In the genomic region with DNA sequence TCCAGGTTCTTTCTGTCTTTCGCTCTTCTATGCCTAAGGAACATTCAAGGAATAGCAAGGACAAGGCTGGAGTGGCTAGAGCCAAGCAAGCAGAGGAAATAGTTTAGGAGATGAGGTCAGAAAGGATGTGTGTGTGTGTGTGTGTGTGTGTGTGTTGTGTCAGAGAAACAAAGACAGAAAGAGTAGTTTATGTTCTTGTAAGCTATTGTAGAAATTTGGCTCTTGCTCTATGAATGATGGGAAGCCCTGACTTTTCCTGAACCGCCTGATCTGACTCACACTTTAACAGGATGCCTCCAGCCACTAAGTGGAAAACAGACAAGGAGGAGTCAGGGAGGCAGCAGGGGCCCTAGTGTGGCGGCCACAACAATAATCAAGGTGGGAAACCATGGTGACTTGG, we compare ENCODE assay signal across 19 cellular contexts. TPM values are rescaled to one million over a fixed set of nuclear protein-coding genes. Genes with fewer than 3 reads are reported as not detected.
A peak's percentile ranks its signal among the peaks of the same experiment; 100 is the strongest.
DNase-seq lines count a peak whose midpoint lies in the region; ATAC-seq, FAIRE-seq and TF ChIP-seq lines count a peak whose summit lies in the region.
"Had no signal": no experiment of that assay in that cellular context is flagged by ENCODE, and none has a peak within 500 bp of the region (broad histone marks: within the 10 kb centered on the region; RNA-seq: fewer than 3 reads in every experiment).

No MANE protein-coding gene starts in this region.

- no peak overlapping the region for H3K27ac Mint-ChIP-seq in activated T-helper 2 cell treated with anti-CD3 and anti-CD28 coated beads, Interferon-gamma antibody, Interleukin-2, Interleukin-4, amounts not matched to agents 10 μg/mL and 5 μg/mL and 100 μg/mL, durations not matched to agents 14 hours and 24 hours and 36 hours
- H3K27ac Mint-ChIP-seq: T-helper 1 cell treated with Interleukin-12 subunit alpha and Interleukin-12 subunit beta and Interleukin-4 antibody, amounts not matched to agents 30 μg/mL and 1 μg/mL, for 36 hours had no signal

- H3K27me3 ChIP-seq in right lobe of liver (no peaks in the 10 kb centered on the region), HepG2 (ENCODE audit: control insufficient read depth in 1 of 2, insufficient read depth in 2 of 2, low read length in 2 of 2) (peaks cover 0 to 6% of the 10 kb centered on the region in 2 experiments; a peak in 2 of 5 replicates), endothelial cell of umbilical vein (ENCODE audit: control insufficient read depth in 2 of 2, insufficient read depth in 2 of 2, low read length in 2 of 2) (no peaks in the 10 kb centered on the region)
- H3K27me3 ChIP-seq: adrenal gland, neutrophil had no signal

- H3K9me3 ChIP-seq in right lobe of liver (no peaks in the 10 kb centered on the region), HepG2 (ENCODE audit: low read length) (no peaks in the 10 kb centered on the region), endothelial cell of umbilical vein (replicated peaks; ENCODE audit: control insufficient read depth, insufficient read depth, low read length) (no peaks in the 10 kb centered on the region)
- H3K9me3 ChIP-seq: adrenal gland, neutrophil, thoracic aorta had no signal

- H3K79me2 ChIP-seq in HepG2 (ENCODE audit: insufficient read depth, low read length) (no peaks in the 10 kb centered on the region), endothelial cell of umbilical vein (ENCODE audit: control insufficient read depth, insufficient read depth, low read length) (no peaks in the 10 kb centered on the region)

- H3K27ac ChIP-seq in right lobe of liver (no peak overlapping the region), HepG2 (ENCODE audit: extremely low read length, insufficient read depth, low read length) (no peak overlapping the region), endothelial cell of umbilical vein (ENCODE audit: insufficient read depth, low read depth, low read length) (peak overlapping the region; percentile 72)
- H3K27ac ChIP-seq: neutrophil, thoracic aorta had no signal

- POLR2A ChIA-PET in HepG2 (lab: Yijun Ruan, JAX) = no interaction called here
- POLR2A ChIA-PET in endothelial cell of umbilical vein (lab: Charles Lee) = interaction anchor here (0.7 kb wide), 1 partner anchor 437 kb away, joined by 3 read pairs; no protein-coding TSS in a partner anchor

- dilution Hi-C loops in endothelial cell of umbilical vein (cut with MboI; ENCODE audit: extremely low pct_ligation_motif_present, low sequenced_read_pairs) = no loop called here

- H2AFZ ChIP-seq in HepG2 (ENCODE audit: low read length) (no peak overlapping the region), endothelial cell of umbilical vein (ENCODE audit: low read depth, low read length) (no peak overlapping the region)

- 68% methylated on average over 2 of the region's 3 CpGs for WGBS in right lobe of liver (ENCODE audit: insufficient coverage, low coverage, low lambda C conversion rate, missing lambda C conversion rate)
- WGBS in HepG2 (ENCODE audit: low lambda C conversion rate) = 10% methylated on average over 3 of the region's 3 CpGs

- no peaks in the 10 kb centered on the region for H3K4me1 Mint-ChIP-seq in activated T-helper 2 cell treated with anti-CD3 and anti-CD28 coated beads, Interferon-gamma antibody, Interleukin-2, Interleukin-4, amounts not matched to agents 10 μg/mL and 5 μg/mL and 100 μg/mL, durations not matched to agents 14 hours and 24 hours and 36 hours (ENCODE audit: low read depth)

- BruUV-seq in HepG2 (replicated peaks; lab: Mats Ljungman, UMichigan) = no TSS peak
- BruUV-seq in endothelial cell of umbilical vein (replicated peaks; lab: Mats Ljungman, UMichigan) = no TSS peak

- H3K4me2 ChIP-seq in HepG2 (ENCODE audit: low read depth, low read length) = no peak overlapping the region
- no peak overlapping the region for H3K4me2 ChIP-seq in endothelial cell of umbilical vein (ENCODE audit: insufficient read depth, low read length)

- no peaks in the 10 kb centered on the region for H3K9me3 Mint-ChIP-seq in activated T-helper 2 cell treated with anti-CD3 and anti-CD28 coated beads, Interferon-gamma antibody, Interleukin-2, Interleukin-4, amounts not matched to agents 10 μg/mL and 5 μg/mL and 100 μg/mL, durations not matched to agents 14 hours and 24 hours and 36 hours
- H3K9me3 Mint-ChIP-seq: T-helper 1 cell treated with Interleukin-12 subunit alpha and Interleukin-12 subunit beta and Interleukin-4 antibody, amounts not matched to agents 30 μg/mL and 1 μg/mL, for 36 hours had no signal

- H3K4me1 ChIP-seq in right lobe of liver (no peaks in the 10 kb centered on the region), HepG2 (ENCODE audit: insufficient read depth, low read length) (no peaks in the 10 kb centered on the region), endothelial cell of umbilical vein (ENCODE audit: control insufficient read depth, extremely low read depth, insufficient read depth, low read length) (peaks cover 19% of the 10 kb centered on the region)
- H3K4me1 ChIP-seq: adrenal gland had no signal

- no peak for TF ChIP-seq RAD21 in HepG2 (CRISPR knock-in tag; IDR thresholded peaks at IDR 0.05)

- CTCF ChIA-PET in HepG2 (lab: Yijun Ruan, JAX; ENCODE audit: low intra/inter-chr PET ratio, low total read pairs) (no interaction called here), endothelial cell of umbilical vein (lab: Charles Lee) (interaction anchor here (0.8 to 7.4 kb wide), 7 partner anchors 10 to 518 kb away, joined by 3 to 114 read pairs (median 5); partner anchors contain the start of gene ZCCHC4)

- in situ Hi-C loops in HepG2 (cut with HindIII; ENCODE audit: extremely low pct_ligation_motif_present, low pct_unique_long_range_greater_than_20kb) = loop anchor here (25.0 kb wide), 2 partner anchors 371 to 504 kb away; no protein-coding TSS in a partner anchor

- no peak overlapping the region for H3K4me3 ChIP-seq in right lobe of liver
- no peak overlapping the region for H3K4me3 ChIP-seq in HepG2 (replicated peaks in 1 of 3; ENCODE audit: insufficient read depth in 1 of 3, low read depth in 2 of 3, low read length in 3 of 3)
- H3K4me3 ChIP-seq in endothelial cell of umbilical vein (replicated peaks in 1 of 3; ENCODE audit: insufficient read depth in 1 of 3, low read depth in 1 of 3, low read length in 3 of 3) = no peak overlapping the region
- H3K4me3 ChIP-seq: adrenal gland, thoracic aorta had no signal

- peaks cover 1% of the 10 kb centered on the region for H3K27me3 Mint-ChIP-seq in activated T-helper 2 cell treated with anti-CD3 and anti-CD28 coated beads, Interferon-gamma antibody, Interleukin-2, Interleukin-4, amounts not matched to agents 10 μg/mL and 5 μg/mL and 100 μg/mL, durations not matched to agents 14 hours and 24 hours and 36 hours (ENCODE audit: low read depth)

- no peak for TF ChIP-seq CTCF in right lobe of liver (IDR thresholded peaks at IDR 0.05)
- TF ChIP-seq CTCF in HepG2 (CRISPR knock-in tag; IDR thresholded peaks at IDR 0.05) = no peak
- TF ChIP-seq CTCF in endothelial cell of umbilical vein (IDR thresholded peaks at IDR 0.05; ENCODE audit: extremely low read depth in 1 of 2, insufficient read depth in 1 of 2, low read depth in 1 of 2, low read length in 2 of 2) = no peak

- no peak for TF ChIP-seq EP300 in HepG2 (IDR thresholded peaks at IDR 0.05; ENCODE audit: low read depth in 2 of 2, low read length in 2 of 2)
- no peak for TF ChIP-seq EP300 in HepG2 (CRISPR knock-in tag; IDR thresholded peaks at IDR 0.05; ENCODE audit: borderline replicate concordance)

- no peaks in the 10 kb centered on the region for H4K20me1 ChIP-seq in HepG2 (ENCODE audit: insufficient read depth, low read length)
- H4K20me1 ChIP-seq in endothelial cell of umbilical vein (replicated peaks; ENCODE audit: control insufficient read depth, extremely low read depth, insufficient read depth, low read length) = no peaks in the 10 kb centered on the region

- peak; percentile 48 to 81 (median 61) for ATAC-seq in right lobe of liver
- ATAC-seq in HepG2 = no peak
- ATAC-seq in GM19467 (IDR thresholded peaks at IDR 0.05; ENCODE audit: unreplicated experiment) = no peak
- no peak for ATAC-seq in GM21381 (IDR thresholded peaks at IDR 0.05; ENCODE audit: unreplicated experiment)
- ATAC-seq: activated T-cell treated with anti-CD3 and anti-CD28 coated beads, Interleukin-2, amount 50 U/mL, for 4 hours; Panc1 had no signal

- no peak for DNase-seq in right lobe of liver
- DNase-seq in HepG2 (ENCODE audit: low spot score) = no peak
- DNase-seq in endothelial cell of umbilical vein (ENCODE audit: low read depth, low spot score) = peak; percentile 97
- peak; percentile 66 for DNase-seq in islet precursor cell
- no peak for DNase-seq in 8988T
- DNase-seq in activated T-helper 2 cell treated with anti-CD3 and anti-CD28 coated beads, Interferon-gamma antibody, Interleukin-2, Interleukin-4, amounts not matched to agents 10 μg/mL and 5 μg/mL and 100 μg/mL, durations not matched to agents 14 hours and 24 hours and 36 hours (ENCODE audit: low spot score) = no peak
- DNase-seq: activated CD4-positive, alpha-beta T cell treated with anti-CD3 and anti-CD28 coated beads for 48 hours; activated T-cell treated with anti-CD3 and anti-CD28 coated beads, Interleukin-2, amount 50 U/mL, for 4 hours; effector CD8-positive, alpha-beta T cell; NCI-H1105 treated with DMSO at 0.1 percent for 48 hours; NCI-H524 treated with DMSO at 0.1 percent for 48 hours had no signal

- intact Hi-C loops in right lobe of liver (cut with DNase I) = no loop called here
- intact Hi-C loops in HepG2 (cut with micrococcal nuclease; ENCODE audit: unreplicated experiment) = loop anchor here (2.0 kb wide), 1 partner anchor 28 kb away; no protein-coding TSS in a partner anchor
- intact Hi-C loops in endothelial cell of umbilical vein (cut with micrococcal nuclease) = loop anchor here (1.0 to 5.0 kb wide), 6 partner anchors 11 to 519 kb away; partner anchors contain the start of genes DHX15, PI4K2B and SEPSECS
- intact Hi-C loops in activated T-helper 2 cell treated with anti-CD3 and anti-CD28 coated beads, Interferon-gamma antibody, Interleukin-2, Interleukin-4, amounts not matched to agents 10 μg/mL and 5 μg/mL and 100 μg/mL, durations not matched to agents 14 hours and 24 hours and 36 hours (cut with micrococcal nuclease) = no loop called here

- no peaks in the 10 kb centered on the region for H3K9me1 ChIP-seq in endothelial cell of umbilical vein (replicated peaks; ENCODE audit: control insufficient read depth, extremely low read depth, insufficient read depth, low read length)

- H3K9ac ChIP-seq in HepG2 (ENCODE audit: insufficient read depth, low read depth, low read length) (no peak overlapping the region), endothelial cell of umbilical vein (replicated peaks; ENCODE audit: extremely low read depth, insufficient read depth, low read length) (peak overlapping the region; percentile 43)

- no peak overlapping the region for H3K4me3 Mint-ChIP-seq in activated T-helper 2 cell treated with anti-CD3 and anti-CD28 coated beads, Interferon-gamma antibody, Interleukin-2, Interleukin-4, amounts not matched to agents 10 μg/mL and 5 μg/mL and 100 μg/mL, durations not matched to agents 14 hours and 24 hours and 36 hours (ENCODE audit: low read depth)
- H3K4me3 Mint-ChIP-seq: activated T-cell treated with anti-CD3 and anti-CD28 coated beads, Interleukin-2, amount 50 U/mL, for 4 hours; T-helper 1 cell treated with Interleukin-12 subunit alpha and Interleukin-12 subunit beta and Interleukin-4 antibody, amounts not matched to agents 30 μg/mL and 1 μg/mL, for 36 hours had no signal

- no peak for TF ChIP-seq POLR2A in right lobe of liver (IDR thresholded peaks at IDR 0.05)
- no peak for TF ChIP-seq POLR2A in HepG2 (IDR thresholded peaks at IDR 0.05; ENCODE audit: insufficient read depth in 1 of 2, low read depth in 2 of 2, low read length in 2 of 2)
- TF ChIP-seq POLR2A in endothelial cell of umbilical vein (IDR thresholded peaks at IDR 0.05; ENCODE audit: low read depth, low read length) = no peak

- FAIRE-seq in HepG2 (lab: Jason Lieb, UNC) = no peak
- peak; percentile 99 for FAIRE-seq in endothelial cell of umbilical vein (lab: Jason Lieb, UNC)
- FAIRE-seq: D721Med had no signal

- H3K36me3 Mint-ChIP-seq in activated T-helper 2 cell treated with anti-CD3 and anti-CD28 coated beads, Interferon-gamma antibody, Interleukin-2, Interleukin-4, amounts not matched to agents 10 μg/mL and 5 μg/mL and 100 μg/mL, durations not matched to agents 14 hours and 24 hours and 36 hours (ENCODE audit: low read depth) = no peaks in the 10 kb centered on the region

- H3K36me3 ChIP-seq in right lobe of liver = no peaks in the 10 kb centered on the region
- no peaks in the 10 kb centered on the region for H3K36me3 ChIP-seq in HepG2 (replicated peaks in 1 of 2; ENCODE audit: control insufficient read depth in 1 of 2, insufficient read depth in 2 of 2, low read length in 2 of 2)
- H3K36me3 ChIP-seq in endothelial cell of umbilical vein (ENCODE audit: control insufficient read depth in 2 of 2, extremely low read depth in 1 of 2, insufficient read depth in 2 of 2, low read length in 2 of 2) = no peaks in the 10 kb centered on the region
- H3K36me3 ChIP-seq: adrenal gland, neutrophil, thoracic aorta had no signal

RNA-seq across cellular contexts. Expression of gene LGI2, which starts 39.7 kb away (rescaled TPM):
- total RNA-seq in right lobe of liver = under 1 TPM in 4 of 6 experiments, not detected in 2; 0.05 to 0.38 (median 0.22) TPM
- total RNA-seq in HepG2 (2016; rRNA removed; fragmentation: Illumina TruSeq; extraction: Trizol) = not detected in 2 replicates
- not detected in 2 replicates for total RNA-seq in HepG2 (2016; cell fraction: cytosol; rRNA removed; fragmentation: Illumina TruSeq; extraction: Trizol; ENCODE audit: low read depth)
- total RNA-seq in HepG2 (2016; cell fraction: insoluble cytoplasmic fraction; rRNA removed; fragmentation: Illumina TruSeq; extraction: Trizol) = not detected in 2 replicates
- not detected in 2 replicates for total RNA-seq in HepG2 (2016; cell fraction: membrane; rRNA removed; fragmentation: Illumina TruSeq; extraction: Trizol)
- not detected in 2 replicates for total RNA-seq in HepG2 (2016; cell fraction: nucleus; rRNA removed; fragmentation: Illumina TruSeq; extraction: Trizol)
- polyA plus RNA-seq in HepG2 (2011; rRNA removed) = not detected in 2 replicates
- polyA plus RNA-seq in HepG2 (2011; cell fraction: cytosol; rRNA removed) = not detected in 2 replicates
- not detected in 2 replicates for polyA plus RNA-seq in HepG2 (2011; cell fraction: nucleus; rRNA removed)
- polyA plus RNA-seq in HepG2 (2012) = not detected in 2 replicates
- polyA plus RNA-seq in HepG2 (2016; cell fraction: cytosol; fragmentation: Illumina TruSeq; extraction: Trizol; ENCODE audit: low read depth) = not detected in 2 replicates
- not detected in 2 replicates for polyA plus RNA-seq in HepG2 (2016; cell fraction: insoluble cytoplasmic fraction; fragmentation: Illumina TruSeq; extraction: Trizol; ENCODE audit: low read depth)
- not detected in 2 replicates for polyA plus RNA-seq in HepG2 (2016; cell fraction: membrane; fragmentation: Illumina TruSeq; extraction: Trizol; ENCODE audit: low read depth)
- polyA plus RNA-seq in HepG2 (2016; cell fraction: nucleus; fragmentation: Illumina TruSeq; extraction: Trizol; ENCODE audit: insufficient read depth, low read depth) = not detected in 2 replicates
- not detected in 2 replicates for polyA minus RNA-seq in HepG2 (2011; rRNA and poly(A)+ RNA removed; ENCODE audit: low replicate concordance)
- not detected in 2 replicates for polyA minus RNA-seq in HepG2 (2011; cell fraction: cytosol; rRNA and poly(A)+ RNA removed)
- not detected in 2 replicates for polyA minus RNA-seq in HepG2 (2011; cell fraction: nucleus; rRNA and poly(A)+ RNA removed)
- total RNA-seq in endothelial cell of umbilical vein = not detected in 2 replicates
- not detected in 2 replicates for polyA plus RNA-seq in endothelial cell of umbilical vein
- not detected in 2 replicates for polyA plus RNA-seq in endothelial cell of umbilical vein (2011; cell fraction: cytosol; rRNA removed)
- polyA plus RNA-seq in endothelial cell of umbilical vein (2011; cell fraction: nucleus; rRNA removed) = not detected in 2 replicates
- 0.03 TPM in 2 replicates for polyA plus RNA-seq in endothelial cell of umbilical vein (2012)
- not detected in 2 replicates for polyA minus RNA-seq in endothelial cell of umbilical vein
- polyA minus RNA-seq in endothelial cell of umbilical vein (2011; cell fraction: cytosol; rRNA and poly(A)+ RNA removed) = not detected
- not detected in 2 replicates for polyA minus RNA-seq in endothelial cell of umbilical vein (2011; cell fraction: nucleus; rRNA and poly(A)+ RNA removed)
- total RNA-seq in activated T-helper 2 cell treated with anti-CD3 and anti-CD28 coated beads, Interferon-gamma antibody, Interleukin-2, Interleukin-4, amounts not matched to agents 10 μg/mL and 5 μg/mL and 100 μg/mL, durations not matched to agents 14 hours and 24 hours and 36 hours = not detected in 2 replicates
- total RNA-seq: activated T-cell treated with anti-CD3 and anti-CD28 coated beads, Interleukin-2, amount 50 U/mL, for 4 hours had no signal

Comparison
In these comparisons a context has a peak if more than half of its experiments do, and no peak if none do; other contexts are left out.
1. ATAC-seq: peak in right lobe of liver (4 of 4); none in HepG2 (single experiment), GM19467 (single experiment) and GM21381 (single experiment).
2. intact Hi-C loops: an anchor here in HepG2 (2.0 kb wide) and endothelial cell of umbilical vein (1.0 to 5.0 kb wide); none called in right lobe of liver and activated T-helper 2 cell treated with anti-CD3 and anti-CD28 coated beads, Interferon-gamma antibody, Interleukin-2, Interleukin-4, amounts not matched to agents 10 μg/mL and 5 μg/mL and 100 μg/mL, durations not matched to agents 14 hours and 24 hours and 36 hours.
3. DNase-seq: peak in endothelial cell of umbilical vein (single experiment) and islet precursor cell (single experiment); none in right lobe of liver (0 of 3), HepG2 (single experiment), 8988T (single experiment) and activated T-helper 2 cell treated with anti-CD3 and anti-CD28 coated beads, Interferon-gamma antibody, Interleukin-2, Interleukin-4, amounts not matched to agents 10 μg/mL and 5 μg/mL and 100 μg/mL, durations not matched to agents 14 hours and 24 hours and 36 hours (single experiment).